Comparison of ENCODE assay signal across 8 cellular contexts in genomic region chr12:49060237-49061156, GRCh38. TPM values are rescaled to one million over a fixed set of nuclear protein-coding genes. Genes with fewer than 3 reads are reported as not detected.
DNase-seq lines count a peak whose midpoint lies in the region; ATAC-seq and TF ChIP-seq lines count a peak whose summit lies in the region.

A gene with protein sequence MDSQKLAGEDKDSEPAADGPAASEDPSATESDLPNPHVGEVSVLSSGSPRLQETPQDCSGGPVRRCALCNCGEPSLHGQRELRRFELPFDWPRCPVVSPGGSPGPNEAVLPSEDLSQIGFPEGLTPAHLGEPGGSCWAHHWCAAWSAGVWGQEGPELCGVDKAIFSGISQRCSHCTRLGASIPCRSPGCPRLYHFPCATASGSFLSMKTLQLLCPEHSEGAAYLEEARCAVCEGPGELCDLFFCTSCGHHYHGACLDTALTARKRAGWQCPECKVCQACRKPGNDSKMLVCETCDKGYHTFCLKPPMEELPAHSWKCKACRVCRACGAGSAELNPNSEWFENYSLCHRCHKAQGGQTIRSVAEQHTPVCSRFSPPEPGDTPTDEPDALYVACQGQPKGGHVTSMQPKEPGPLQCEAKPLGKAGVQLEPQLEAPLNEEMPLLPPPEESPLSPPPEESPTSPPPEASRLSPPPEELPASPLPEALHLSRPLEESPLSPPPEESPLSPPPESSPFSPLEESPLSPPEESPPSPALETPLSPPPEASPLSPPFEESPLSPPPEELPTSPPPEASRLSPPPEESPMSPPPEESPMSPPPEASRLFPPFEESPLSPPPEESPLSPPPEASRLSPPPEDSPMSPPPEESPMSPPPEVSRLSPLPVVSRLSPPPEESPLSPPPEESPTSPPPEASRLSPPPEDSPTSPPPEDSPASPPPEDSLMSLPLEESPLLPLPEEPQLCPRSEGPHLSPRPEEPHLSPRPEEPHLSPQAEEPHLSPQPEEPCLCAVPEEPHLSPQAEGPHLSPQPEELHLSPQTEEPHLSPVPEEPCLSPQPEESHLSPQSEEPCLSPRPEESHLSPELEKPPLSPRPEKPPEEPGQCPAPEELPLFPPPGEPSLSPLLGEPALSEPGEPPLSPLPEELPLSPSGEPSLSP (N-terminal part only) (minus strand): TSS chr12:49060794. CDS start chr12:49055324, 5,470 bp downstream.

- TF ChIP-seq CTCF in activated B cell treated with CpG ODN at 0.5 μM for 24 hours (IDR thresholded peaks at IDR 0.05), result no peak
- TF ChIP-seq CTCF in cardiac fibroblast (IDR thresholded peaks at IDR 0.05; ENCODE audit: low read depth, low read length), result peak; percentile 36
- peak in 10 of 11 experiments; percentile 14 to 72 (median 50) for TF ChIP-seq CTCF in spleen (IDR thresholded peaks at IDR 0.05 in 8 of 11, conservative IDR thresholded peaks at IDR 0.05 in 3 of 11)

- no peaks in the 10 kb centered on the region for H3K27me3 Mint-ChIP-seq in activated B cell treated with CpG ODN at 0.5 μM for 24 hours

- peaks cover 50% of the 10 kb centered on the region for H3K4me1 Mint-ChIP-seq in activated B cell treated with CpG ODN at 0.5 μM for 24 hours

- peaks cover 15% of the 10 kb centered on the region for H3K36me3 Mint-ChIP-seq in activated B cell treated with CpG ODN at 0.5 μM for 24 hours (ENCODE audit: low read depth)

- TF ChIP-seq POLR2A in GM15510 (IDR thresholded peaks at IDR 0.05; ENCODE audit: borderline replicate concordance, extremely low read depth, insufficient read length), result peak; percentile 72
- peak in 1 of 3 donors; percentile 88 for TF ChIP-seq POLR2A in spleen (IDR thresholded peaks at IDR 0.05)

- H3K9me3 Mint-ChIP-seq in activated B cell treated with CpG ODN at 0.5 μM for 24 hours, result no peaks in the 10 kb centered on the region

- intact Hi-C loops in activated B cell treated with CpG ODN at 0.5 μM for 24 hours (cut with micrococcal nuclease), result loop anchor here (1.0 to 10.0 kb wide), 8 partner anchors 10 to 284 kb away; partner anchors contain the start of genes DDN, DNAJC22, LMBR1L and PRKAG1
- intact Hi-C loops in spleen (cut with DNase I; ENCODE audit: low total_unique reads), result loop anchor here (10.0 kb wide), 1 partner anchor 64 kb away; no protein-coding TSS in a partner anchor

- H3K27ac Mint-ChIP-seq in activated B cell treated with CpG ODN at 0.5 μM for 24 hours, result peak within 1 kb of the TSS; percentile 97

- no peaks in the 10 kb centered on the region for H3K27me3 ChIP-seq in spleen (replicated peaks in 1 of 7)

- WGBS in spleen, 5 donors, result 0 to 2% (median 0%) methylated on average over 21 to 74 of the region's 74 CpGs

- POLR2A ChIA-PET in activated B cell treated with CpG ODN at 0.5 μM for 24 hours (lab: Charles Lee), result interaction anchor here (0.5 to 1.5 kb wide), 8 partner anchors 9 to 173 kb away, joined by 3 to 14 read pairs (median 4); partner anchors contain the start of genes RHEBL1 and TUBA1B

- DNase-seq in NCI-H2227 treated with DMSO at 0.1 percent for 48 hours (lab: John Stamatoyannopoulos, UW), result peak; percentile 64
- peak; percentile 83 for DNase-seq in activated B cell treated with CpG ODN at 0.5 μM for 24 hours
- DNase-seq in cardiac fibroblast (ENCODE audit: low read depth in 2 of 2), result peak; percentile 97 to 98
- peak; percentile 93 for DNase-seq in inferior parietal cortex (ENCODE audit: extremely low spot score)
- peak; percentile 97 for DNase-seq in spleen

- H3K4me3 ChIP-seq in cardiac fibroblast (replicated peaks in 1 of 2; ENCODE audit: low read depth in 2 of 2, low read length in 2 of 2) (peak within 1 kb of the TSS; percentile 87 to 90), spleen (peak within 1 kb of the TSS; percentile 83 to 97 (median 93))

- peaks cover 30 to 70% (median 54%) of the 10 kb centered on the region in 6 donors for H3K4me1 ChIP-seq in spleen

- ATAC-seq in HG03097 (IDR thresholded peaks at IDR 0.05; ENCODE audit: low FRiP score, unreplicated experiment) (peak; percentile 54), activated B cell treated with CpG ODN at 0.5 μM for 24 hours (ENCODE audit: low read depth) (peak; percentile 67), GM18873 (IDR thresholded peaks at IDR 0.05; ENCODE audit: low FRiP score, unreplicated experiment) (no peak)

- CTCF ChIA-PET in activated B cell treated with CpG ODN at 0.5 μM for 24 hours (lab: Charles Lee), result no interaction called here

- peaks cover 0 to 9% (median 0%) of the 10 kb centered on the region in 6 donors for H3K36me3 ChIP-seq in spleen

- H3K27ac ChIP-seq in spleen, result peak within 1 kb of the TSS; percentile 92 to 100 (median 97)

- H3K4me3 Mint-ChIP-seq in activated B cell treated with CpG ODN at 0.5 μM for 24 hours, result peak within 1 kb of the TSS; percentile 97

- H3K9me3 ChIP-seq in spleen, result no peaks in the 10 kb centered on the region

RNA-seq across cellular contexts. Expression of the gene that starts here (rescaled TPM):
- 127 and 136 TPM in 2 replicates for total RNA-seq in activated B cell treated with CpG ODN at 0.5 μM for 24 hours
- 100 to 1,000 TPM; 115 to 172 (median 163) TPM for total RNA-seq in spleen
- polyA plus RNA-seq in spleen, result 10 to 100 TPM in 1 of 3 donors, 1 to 10 TPM in 2; 5.1 to 42.1 (median 6.0) TPM
